23 cellular contexts compared by ENCODE assay signal in the genomic region with DNA sequence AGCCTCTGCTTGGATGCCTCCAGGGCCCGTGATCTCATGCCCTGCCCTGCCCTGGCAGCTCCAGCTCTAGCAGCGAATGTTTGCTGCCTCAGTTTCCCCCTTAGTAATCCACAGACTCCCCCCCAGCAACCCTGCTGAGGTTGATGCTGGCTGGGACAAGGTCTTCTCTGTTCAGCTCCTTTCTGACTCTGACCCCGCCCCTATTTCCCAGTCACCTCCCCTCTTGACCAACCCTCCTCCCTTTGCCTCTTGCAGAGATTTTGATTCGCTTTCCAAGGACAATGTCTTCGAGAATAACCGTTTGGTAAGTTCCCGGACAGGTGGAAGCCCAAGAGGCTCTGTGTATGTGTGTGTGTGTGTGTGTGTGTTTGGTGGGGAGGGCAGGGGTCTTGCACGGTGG. TPM values are rescaled to one million over a fixed set of nuclear protein-coding genes. Genes with fewer than 3 reads are reported as not detected.
A peak's percentile ranks its signal among the peaks of the same experiment; 100 is the strongest.
DNase-seq lines count a peak whose midpoint lies in the region; ATAC-seq, FAIRE-seq and TF ChIP-seq lines count a peak whose summit lies in the region.
"Had no signal": no experiment of that assay in that cellular context is flagged by ENCODE, and none has a peak within 500 bp of the region (broad histone marks: within the 10 kb centered on the region; RNA-seq: fewer than 3 reads in every experiment).

No MANE protein-coding gene starts in this region.

- in situ Hi-C loops in K562 (cut with MboI) = no loop called here

- DNase-seq in H9 = no peak
- no peak for DNase-seq in K562 (ENCODE audit: extremely low read depth in 1 of 4, low spot score in 3 of 4)
- no peak for DNase-seq in mesenchymal stem cell
- DNase-seq in substantia nigra (lab: John Stamatoyannopoulos, UW) = no peak
- no peak for DNase-seq in NCI-H69 (lab: John Stamatoyannopoulos, UW)
- no peak for DNase-seq in breast epithelium (ENCODE audit: low spot score in 2 of 2)
- no peak for DNase-seq in NCI-H1092 treated with DMSO at 0.1 percent for 48 hours (lab: John Stamatoyannopoulos, UW)
- DNase-seq: activated CD4-positive, alpha-beta T cell treated with anti-CD3 and anti-CD28 coated beads, Interleukin-2, amount 50 U/mL, for 48 hours; activated T-cell treated with anti-CD3 and anti-CD28 coated beads, Interleukin-2, amount 50 U/mL, for 24 hours; AML-193; Calu3; dermis blood vessel endothelial cell; EL; head of caudate nucleus; natural killer cell; NCI-H2081; psoas muscle; Right ventricle myocardium superior; spleen had no signal

- peak; percentile 32; the same call in 1 of the 3 replicates for ATAC-seq in K562
- ATAC-seq: natural killer cell, psoas muscle had no signal

- peak overlapping the region; percentile 62 to 91 (median 76); a peak in 5 of 7 replicates for H3K27ac Mint-ChIP-seq in H9

- CTCF ChIA-PET in K562 (lab: Yijun Ruan, JAX; ENCODE audit: low intra/inter-chr PET ratio) = no interaction called here

- no peaks in the 10 kb centered on the region for H3K79me2 ChIP-seq in H9 (ENCODE audit: insufficient read depth, low read length)
- H3K79me2 ChIP-seq in K562 (ENCODE audit: control insufficient read depth, insufficient read depth, low read length) = peaks cover 8% of the 10 kb centered on the region; the same call in 2 of the 3 replicates

- no peak overlapping the region for H2AK5ac ChIP-seq in H9 (ENCODE audit: insufficient read length, low read length)
- no peak overlapping the region for H2AK5ac ChIP-seq in mesenchymal stem cell (ENCODE audit: low read length, severe bottlenecking)

- no CpG with 5 or more reads among the region's 8 CpGs for WGBS in H9 (ENCODE audit: extremely low coverage, insufficient read length, low lambda C conversion rate)
- WGBS in K562 (ENCODE audit: insufficient coverage, low coverage, missing lambda C conversion rate) = 63% methylated on average over 7 of the region's 8 CpGs
- 90% methylated on average over 3 of the region's 8 CpGs for WGBS in mesenchymal stem cell

- POLR2A ChIA-PET in K562 (lab: Yijun Ruan, JAX) = interaction anchor here (0.6 to 2.2 kb wide), 6 partner anchors 8 to 230 kb away, joined by 3 to 7 read pairs (median 3); no protein-coding TSS in a partner anchor

- H3K9me3 ChIP-seq in H9 (ENCODE audit: control insufficient read depth, low read depth, low read length) (no peaks in the 10 kb centered on the region), K562 (replicated peaks; ENCODE audit: control insufficient read depth, insufficient read depth, low read depth, low read length) (no peaks in the 10 kb centered on the region), mesenchymal stem cell (ENCODE audit: control insufficient read depth, low read length) (no peaks in the 10 kb centered on the region), breast epithelium (no peaks in the 10 kb centered on the region)
- H3K9me3 ChIP-seq: psoas muscle, spleen had no signal

- intact Hi-C loops in K562 (cut with micrococcal nuclease) = no loop called here
- intact Hi-C loops in breast epithelium (cut with DNase I; ENCODE audit: low total_unique reads) = no loop called here

- H3K4me2 ChIP-seq in H9 (ENCODE audit: insufficient read depth, insufficient read length, low read length) (no peak overlapping the region), K562 (ENCODE audit: insufficient read depth, low read length) (no peak overlapping the region), mesenchymal stem cell (ENCODE audit: low read length, poor library complexity, severe bottlenecking) (no peak overlapping the region)

- no peaks in the 10 kb centered on the region for H3K9me1 ChIP-seq in K562 (ENCODE audit: control insufficient read depth, insufficient read depth, low read length)

- H3K36me3 Mint-ChIP-seq in H9 (ENCODE audit: insufficient read depth in 1 of 3, low read depth in 3 of 3) = peaks cover 5 to 39% (median 26%) of the 10 kb centered on the region in 3 experiments; a peak in 6 of 7 replicates
- H3K36me3 Mint-ChIP-seq: activated naive CD4-positive, alpha-beta T cell treated with anti-CD3 and anti-CD28 coated beads, Interleukin-2, amount 50 U/mL, for 72 hours; natural killer cell; T-cell had no signal

- no peak overlapping the region for H3K4ac ChIP-seq in H9 (ENCODE audit: low read depth, low read length)
- H3K4ac ChIP-seq in mesenchymal stem cell (ENCODE audit: low read depth in 1 of 2, low read length in 2 of 2) = no peak overlapping the region

- no peak for TF ChIP-seq EP300 in K562 (IDR thresholded peaks at IDR 0.05; ENCODE audit: low read length)

- no peak overlapping the region for H2BK12ac ChIP-seq in H9 (ENCODE audit: insufficient read length, low read depth, low read length)
- H2BK12ac ChIP-seq in mesenchymal stem cell (ENCODE audit: low read length in 2 of 2) = no peak overlapping the region

- H3K23ac ChIP-seq in H9 (ENCODE audit: insufficient read length, low read depth, low read length) (no peak overlapping the region), mesenchymal stem cell (ENCODE audit: low read length in 2 of 2) (no peak overlapping the region)

- H3K36me3 ChIP-seq in K562 (ENCODE audit: control insufficient read depth, insufficient read depth, low read length) (peaks cover 6% of the 10 kb centered on the region; the same call in 2 of the 3 replicates), mesenchymal stem cell (ENCODE audit: control insufficient read depth in 1 of 2, insufficient read depth in 2 of 2, low read depth in 1 of 2, low read length in 2 of 2) (peaks cover 49 to 51% of the 10 kb centered on the region in 2 experiments), breast epithelium (no peaks in the 10 kb centered on the region)

- H4K91ac ChIP-seq in H9 (ENCODE audit: insufficient read length, low read depth, low read length) (no peak overlapping the region), mesenchymal stem cell (ENCODE audit: low read length) (no peak overlapping the region)

- no peak for FAIRE-seq in K562 (lab: Jason Lieb, UNC)
- FAIRE-seq: H54 had no signal

- no peak overlapping the region for H3K18ac ChIP-seq in H9 (ENCODE audit: insufficient read length, low read depth, low read length)
- no peak overlapping the region for H3K18ac ChIP-seq in mesenchymal stem cell (ENCODE audit: low read depth in 1 of 2, low read length in 2 of 2)

- H3K9me3 Mint-ChIP-seq in H9 = no peaks in the 10 kb centered on the region
- H3K9me3 Mint-ChIP-seq: activated naive CD4-positive, alpha-beta T cell treated with anti-CD3 and anti-CD28 coated beads, Interleukin-2, amount 50 U/mL, for 72 hours; activated T-cell treated with anti-CD3 and anti-CD28 coated beads, Interleukin-2, amount 50 U/mL, for 24 hours; natural killer cell; T-cell had no signal

- no peaks in the 10 kb centered on the region for H3K4me1 ChIP-seq in H9 (ENCODE audit: insufficient read depth, low read length)
- peaks cover 6 to 16% of the 10 kb centered on the region in 2 experiments; a peak in 4 of 5 replicates for H3K4me1 ChIP-seq in K562 (replicated peaks in 1 of 2; ENCODE audit: control insufficient read depth in 2 of 2, insufficient read depth in 2 of 2, low read length in 2 of 2)
- peaks cover 45% of the 10 kb centered on the region for H3K4me1 ChIP-seq in mesenchymal stem cell (ENCODE audit: control insufficient read depth, insufficient read depth, low read depth, low read length)
- H3K4me1 ChIP-seq in breast epithelium = peaks cover 5 to 8% of the 10 kb centered on the region in 2 donors

- no peak overlapping the region for H3T11ph ChIP-seq in H9 (ENCODE audit: low read length)

- H3K14ac ChIP-seq in H9 (ENCODE audit: insufficient read depth, low read length) (no peak overlapping the region; the same call in 1 of the 2 replicates), mesenchymal stem cell (ENCODE audit: low read length in 2 of 2) (no peak overlapping the region)

- H3K23me2 ChIP-seq in H9 (ENCODE audit: insufficient read length, low read depth, low read length, poor library complexity, severe bottlenecking) = peaks cover 4% of the 10 kb centered on the region

- H4K8ac ChIP-seq in H9 (replicated peaks; ENCODE audit: insufficient read length, low read depth, low read length) = no peak overlapping the region
- H4K8ac ChIP-seq in mesenchymal stem cell (ENCODE audit: low read length) = no peak overlapping the region

- peaks cover 37 to 39% of the 10 kb centered on the region in 2 experiments for H3K4me1 Mint-ChIP-seq in H9

- H2BK5ac ChIP-seq in H9 (ENCODE audit: insufficient read length, low read length) = no peak overlapping the region
- H2BK5ac ChIP-seq in mesenchymal stem cell (ENCODE audit: low read depth, low read length, poor library complexity, severe bottlenecking) = no peak overlapping the region

- H3K4me3 Mint-ChIP-seq in H9 = no peak overlapping the region
- H3K4me3 Mint-ChIP-seq: activated T-cell treated with anti-CD3 and anti-CD28 coated beads, Interleukin-2, amount 50 U/mL, for 24 hours; natural killer cell; T-cell had no signal

- no peak overlapping the region for H2BK20ac ChIP-seq in H9 (ENCODE audit: low read depth, low read length, poor library complexity, severe bottlenecking)

- BruUV-seq in K562 (replicated peaks; lab: Mats Ljungman, UMichigan) = no TSS peak

- H2BK120ac ChIP-seq in H9 (ENCODE audit: low read depth, low read length, poor library complexity, severe bottlenecking) (no peak overlapping the region), mesenchymal stem cell (ENCODE audit: low read depth, low read length) (no peak overlapping the region)

- H3K27ac ChIP-seq in H9 (ENCODE audit: insufficient read length, low read depth, low read length) = no peak overlapping the region
- no peak overlapping the region for H3K27ac ChIP-seq in K562 (ENCODE audit: extremely low read depth, low read depth, low read length)
- H3K27ac ChIP-seq in mesenchymal stem cell (ENCODE audit: low read length, poor library complexity, severe bottlenecking) = peak overlapping the region; percentile 66
- H3K27ac ChIP-seq in substantia nigra (ENCODE audit: low read depth, low read length, poor library complexity, severe bottlenecking) = peak overlapping the region; percentile 80
- H3K27ac ChIP-seq in breast epithelium = peak overlapping the region in 1 of 2 donors; percentile 71
- H3K27ac ChIP-seq: HL-60, spleen had no signal

- no peak for TF ChIP-seq RAD21 in K562 (CRISPR knock-in tag; conservative IDR thresholded peaks at IDR 0.05 in 1 of 2, IDR thresholded peaks at IDR 0.05 in 1 of 2)

- no peak overlapping the region for H4K5ac ChIP-seq in H9 (ENCODE audit: insufficient read length, low read depth, low read length)

- H3K27me3 Mint-ChIP-seq in H9 (ENCODE audit: low read depth) = no peaks in the 10 kb centered on the region
- H3K27me3 Mint-ChIP-seq: activated T-cell treated with anti-CD3 and anti-CD28 coated beads, Interleukin-2, amount 50 U/mL, for 24 hours; T-cell had no signal

- no peak for TF ChIP-seq POLR2A in K562 (conservative IDR thresholded peaks at IDR 0.05)
- no peak for TF ChIP-seq POLR2A in breast epithelium (IDR thresholded peaks at IDR 0.05)

- no peak overlapping the region for H2AFZ ChIP-seq in H9 (ENCODE audit: low read length)
- H2AFZ ChIP-seq in K562 (ENCODE audit: low read depth, low read length) = no peak overlapping the region
- no peak overlapping the region for H2AFZ ChIP-seq in mesenchymal stem cell (ENCODE audit: low read depth, low read length)

- H3K27me3 ChIP-seq in H9 (ENCODE audit: insufficient read depth, low read length) (no peaks in the 10 kb centered on the region), K562 (ENCODE audit: control insufficient read depth in 2 of 2, insufficient read depth in 2 of 2, low read length in 2 of 2) (no peaks in the 10 kb centered on the region), mesenchymal stem cell (ENCODE audit: control insufficient read depth in 1 of 2, insufficient read depth in 1 of 2, low read length in 2 of 2) (no peaks in the 10 kb centered on the region), breast epithelium (no peaks in the 10 kb centered on the region)
- H3K27me3 ChIP-seq: spleen had no signal

- no peak overlapping the region for H3K56ac ChIP-seq in H9 (ENCODE audit: insufficient read length, low read depth, low read length)

- H3K79me1 ChIP-seq in H9 (ENCODE audit: insufficient read depth, low read depth, low read length, poor library complexity, severe bottlenecking) (no peaks in the 10 kb centered on the region), mesenchymal stem cell (replicated peaks; ENCODE audit: low read length, poor library complexity, severe bottlenecking) (peaks cover 28% of the 10 kb centered on the region)

- H3K9ac ChIP-seq in H9 (ENCODE audit: extremely low read depth, insufficient read length, low read length) (no peak overlapping the region), K562 (ENCODE audit: insufficient read depth in 1 of 2, low read depth in 2 of 2, low read length in 2 of 2) (no peak overlapping the region), mesenchymal stem cell (ENCODE audit: low read length) (no peak overlapping the region)

- H2BK15ac ChIP-seq in H9 (ENCODE audit: low read depth, low read length) = no peak overlapping the region
- no peak overlapping the region for H2BK15ac ChIP-seq in mesenchymal stem cell (ENCODE audit: low read depth, poor library complexity, severe bottlenecking)

- H4K20me1 ChIP-seq in H9 (ENCODE audit: control insufficient read depth, insufficient read depth, insufficient read length) = no peaks in the 10 kb centered on the region
- H4K20me1 ChIP-seq in K562 (replicated peaks; ENCODE audit: control insufficient read depth, insufficient read depth, low read length) = no peaks in the 10 kb centered on the region; the same call in 1 of the 2 replicates

- TF ChIP-seq CTCF in H9 (conservative IDR thresholded peaks at IDR 0.05) (no peak), K562 (IDR thresholded peaks at IDR 0.05 in 2 of 3, conservative IDR thresholded peaks at IDR 0.05 in 1 of 3; ENCODE audit: insufficient read depth in 2 of 3, low read depth in 1 of 3, low read length in 3 of 3) (no peak), breast epithelium (IDR thresholded peaks at IDR 0.05) (no peak)

- no peak overlapping the region for H3K4me3 ChIP-seq in K562
- peak overlapping the region in 1 of 2 experiments; percentile 10 for H3K4me3 ChIP-seq in mesenchymal stem cell (ENCODE audit: insufficient read depth in 1 of 2, low read depth in 1 of 2, low read length in 2 of 2)
- H3K4me3 ChIP-seq in breast epithelium = no peak overlapping the region
- H3K4me3 ChIP-seq: psoas muscle, spleen had no signal

RNA-seq across cellular contexts. Expression of gene MICALL1, which starts 5.6 kb away (rescaled TPM):
- total RNA-seq in H9 (2021) (33.3 and 33.8 TPM in 2 replicates), K562 (2014; rRNA removed) (9.3 and 13.9 TPM in 2 replicates), K562 (2014; rRNA removed; fragmentation: Illumina TruSeq; extraction: Trizol) (5.9 and 6.4 TPM in 2 replicates), K562 (2015; rRNA removed; fragmentation: Illumina TruSeq; extraction: Trizol) (6.1 and 7.6 TPM in 2 replicates), K562 (2021) (20.4 and 21.5 TPM in 2 replicates), breast epithelium (10 to 100 TPM in 2 of 3 donors, 1 to 10 TPM in 1; 8.6 to 25.6 (median 22.0) TPM)
- 12.3 and 33.3 TPM in 2 replicates for total RNA-seq in K562 (2011; cell fraction: chromatin; rRNA removed; ENCODE audit: low replicate concordance)
- 19.0 and 19.9 TPM in 2 replicates for total RNA-seq in K562 (2011; cell fraction: nucleolus; rRNA removed)
- total RNA-seq in K562 (2011; cell fraction: nucleoplasm; rRNA removed) = 13.0 and 15.6 TPM in 2 replicates
- polyA plus RNA-seq in K562 (2011; rRNA removed) (4.0 and 5.8 TPM in 2 replicates), K562 (2014; fragmentation: Illumina TruSeq; extraction: Trizol) (10.4 and 11.4 TPM in 2 replicates), K562 (2014; fragmentation: Nextera tagmentation; extraction: Ambion mirVana) (under 1 TPM; 0.32 to 0.62 TPM), K562 (2014; rRNA removed) (7.7 and 8.2 TPM in 2 replicates)
- polyA plus RNA-seq in K562 (2011; cell fraction: cytosol; rRNA removed) = 4.8 and 10.3 TPM in 2 replicates
- 5.8 and 9.0 TPM in 2 replicates for polyA plus RNA-seq in K562 (2011; cell fraction: nucleus; rRNA removed)
- 11.6 and 27.8 TPM in 2 replicates for polyA plus RNA-seq in K562 (2012)
- polyA minus RNA-seq in K562 (2011; rRNA and poly(A)+ RNA removed) = 8.1 and 9.1 TPM in 2 replicates
- 12.0 and 19.4 TPM in 2 replicates for polyA minus RNA-seq in K562 (2011; cell fraction: cytosol; rRNA and poly(A)+ RNA removed)
- 4.3 and 6.9 TPM in 2 replicates for polyA minus RNA-seq in K562 (2011; cell fraction: nucleus; rRNA and poly(A)+ RNA removed)
- 19.9 TPM for polyA plus RNA-seq in mesenchymal stem cell (2013, experiment 1 of 2)
- 19.0 TPM for polyA plus RNA-seq in mesenchymal stem cell (2013, experiment 2 of 2)

RNA-seq across cellular contexts. Expression of gene C22orf23, which starts 41.7 kb away (rescaled TPM):
- total RNA-seq in H9 (2021) (0.55 and 0.57 TPM in 2 replicates), K562 (2014; rRNA removed) (0.32 and 0.82 TPM in 2 replicates), K562 (2014; rRNA removed; fragmentation: Illumina TruSeq; extraction: Trizol) (0.25 and 0.48 TPM in 2 replicates), K562 (2015; rRNA removed; fragmentation: Illumina TruSeq; extraction: Trizol) (0.26 and 0.51 TPM in 2 replicates), K562 (2021) (0.49 and 0.64 TPM in 2 replicates), breast epithelium (under 1 TPM in 1 of 3 donors, not detected in 2; 0.64 TPM)
- total RNA-seq in K562 (2011; cell fraction: chromatin; rRNA removed; ENCODE audit: low replicate concordance) = 0.46 and 1.2 TPM in 2 replicates
- 0.67 TPM in 1 of 2 replicates, not detected in the other for total RNA-seq in K562 (2011; cell fraction: nucleolus; rRNA removed)
- 0.88 and 1.4 TPM in 2 replicates for total RNA-seq in K562 (2011; cell fraction: nucleoplasm; rRNA removed)
- polyA plus RNA-seq in K562 (2011; rRNA removed) (0.33 and 0.79 TPM in 2 replicates), K562 (2014; fragmentation: Illumina TruSeq; extraction: Trizol) (0.69 and 1.0 TPM in 2 replicates), K562 (2014; fragmentation: Nextera tagmentation; extraction: Ambion mirVana) (under 1 TPM; 0.53 to 0.91 TPM), K562 (2014; rRNA removed) (0.65 and 0.82 TPM in 2 replicates)
- polyA plus RNA-seq in K562 (2011; cell fraction: cytosol; rRNA removed) = 0.52 and 0.88 TPM in 2 replicates
- polyA plus RNA-seq in K562 (2011; cell fraction: nucleus; rRNA removed) = 0.63 and 0.76 TPM in 2 replicates
- 0.42 and 0.51 TPM in 2 replicates for polyA plus RNA-seq in K562 (2012)
- polyA minus RNA-seq in K562 (2011; rRNA and poly(A)+ RNA removed) = 0.66 and 0.91 TPM in 2 replicates
- not detected in 2 replicates for polyA minus RNA-seq in K562 (2011; cell fraction: cytosol; rRNA and poly(A)+ RNA removed)
- 0.78 TPM in 1 of 2 replicates, not detected in the other for polyA minus RNA-seq in K562 (2011; cell fraction: nucleus; rRNA and poly(A)+ RNA removed)
- 0.17 TPM for polyA plus RNA-seq in mesenchymal stem cell (2013, experiment 1 of 2)
- polyA plus RNA-seq in mesenchymal stem cell (2013, experiment 2 of 2) = 0.27 TPM
- total RNA-seq: activated naive CD4-positive, alpha-beta T cell treated with anti-CD3 and anti-CD28 coated beads, Interleukin-2, amount 50 U/mL, for 72 hours; dermis blood vessel endothelial cell; natural killer cell; spleen; T-cell had no signal

RNA-seq across cellular contexts. Expression of gene POLR2F, which starts 41.8 kb away (rescaled TPM):
- total RNA-seq in H9 (2021) = 141 and 147 TPM in 2 replicates
- total RNA-seq in K562 (2011; cell fraction: chromatin; rRNA removed; ENCODE audit: low replicate concordance) = 31.7 and 45.8 TPM in 2 replicates
- 21.2 and 27.6 TPM in 2 replicates for total RNA-seq in K562 (2011; cell fraction: nucleolus; rRNA removed)
- total RNA-seq in K562 (2011; cell fraction: nucleoplasm; rRNA removed) = 27.6 and 28.5 TPM in 2 replicates
- 240 and 294 TPM in 2 replicates for total RNA-seq in K562 (2014; rRNA removed)
- total RNA-seq in K562 (2014; rRNA removed; fragmentation: Illumina TruSeq; extraction: Trizol) = 73.2 and 98.9 TPM in 2 replicates
- 115 and 129 TPM in 2 replicates for total RNA-seq in K562 (2015; rRNA removed; fragmentation: Illumina TruSeq; extraction: Trizol)
- 145 and 162 TPM in 2 replicates for total RNA-seq in K562 (2021)
- 89.4 and 116 TPM in 2 replicates for polyA plus RNA-seq in K562 (2011; rRNA removed)
- polyA plus RNA-seq in K562 (2011; cell fraction: cytosol; rRNA removed) = 137 and 187 TPM in 2 replicates
- 42.9 and 44.4 TPM in 2 replicates for polyA plus RNA-seq in K562 (2011; cell fraction: nucleus; rRNA removed)
- polyA plus RNA-seq in K562 (2012) = 84.6 and 208 TPM in 2 replicates
- 156 and 168 TPM in 2 replicates for polyA plus RNA-seq in K562 (2014; fragmentation: Illumina TruSeq; extraction: Trizol)
- polyA plus RNA-seq in K562 (2014; fragmentation: Nextera tagmentation; extraction: Ambion mirVana) = 100 to 1,000 TPM; 187 to 195 TPM
- polyA plus RNA-seq in K562 (2014; rRNA removed) = 410 and 469 TPM in 2 replicates
- polyA minus RNA-seq in K562 (2011; rRNA and poly(A)+ RNA removed) = 18.3 and 28.5 TPM in 2 replicates
- polyA minus RNA-seq in K562 (2011; cell fraction: cytosol; rRNA and poly(A)+ RNA removed) = 36.5 and 39.5 TPM in 2 replicates
- 8.8 and 13.2 TPM in 2 replicates for polyA minus RNA-seq in K562 (2011; cell fraction: nucleus; rRNA and poly(A)+ RNA removed)
- polyA plus RNA-seq in mesenchymal stem cell (2013, experiment 1 of 2) = 88.8 TPM
- polyA plus RNA-seq in mesenchymal stem cell (2013, experiment 2 of 2) = 95.4 TPM
- total RNA-seq in breast epithelium = 10 to 100 TPM; 66.7 to 93.7 (median 82.4) TPM

Comparison
In these comparisons a context has a peak if more than half of its experiments do, and no peak if none do; other contexts are left out.
1. H3K27ac ChIP-seq: peak in mesenchymal stem cell (single experiment) and substantia nigra (single experiment); none in H9 (single experiment) and K562 (single experiment).